In the genomic region with DNA sequence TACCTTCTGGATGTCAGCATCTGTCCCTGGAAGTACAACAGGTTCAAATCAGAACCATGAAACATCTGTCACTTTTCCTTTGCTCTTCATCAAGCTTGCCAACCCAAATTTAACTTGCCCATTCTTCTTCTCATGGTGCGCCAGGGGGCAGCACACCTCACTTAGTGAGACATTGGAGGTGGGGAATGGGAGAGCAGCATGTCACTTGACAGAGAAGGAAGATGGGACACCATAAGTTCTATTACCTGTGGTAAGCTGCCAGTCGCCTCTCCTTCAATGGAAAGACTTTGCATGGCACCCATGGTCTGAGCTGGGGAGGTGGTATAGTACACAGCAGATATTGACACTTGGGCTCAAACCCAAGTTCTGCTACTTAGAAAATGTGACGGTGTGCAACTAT, we compare ENCODE assay signal across 9 cellular contexts. TPM values are rescaled to one million over a fixed set of nuclear protein-coding genes. Genes with fewer than 3 reads are reported as not detected.
DNase-seq lines count a peak whose midpoint lies in the region; ATAC-seq, FAIRE-seq and TF ChIP-seq lines count a peak whose summit lies in the region.
"Had no signal": no experiment of that assay in that cellular context is flagged by ENCODE, and none has a peak within 500 bp of the region (broad histone marks: within the 10 kb centered on the region; RNA-seq: fewer than 3 reads in every experiment).

No MANE protein-coding gene starts in this region.

- peak; percentile 30 for DNase-seq in stimulated activated CD4-positive, alpha-beta T cell treated with anti-CD3 and anti-CD28 coated beads, Interleukin-15, amount 100 ng/mL, for 24 hours
- no peak for DNase-seq in stimulated activated CD4-positive, alpha-beta T cell treated with anti-CD3 and anti-CD28 coated beads, Interleukin-4, amount 100 ng/mL, for 24 hours
- DNase-seq in NCI-H748 treated with DMSO at 0.1 percent for 48 hours (lab: John Stamatoyannopoulos, UW) (peak; percentile 7), erythroblast (lab: John Stamatoyannopoulos, UW) (peak; percentile 45 to 58), urothelium cell line (ENCODE audit: low spot score) (peak; percentile 43), kidney (no peak), caudate nucleus (lab: John Stamatoyannopoulos, UW) (no peak)

- no peak overlapping the region for H3K9ac ChIP-seq in kidney (ENCODE audit: low read length in 2 of 2)

- TF ChIP-seq POLR2A in erythroblast (IDR thresholded peaks at IDR 0.05; ENCODE audit: low read length), result no peak

- peaks cover 0 to 14% of the 10 kb centered on the region in 2 donors for H3K4me1 ChIP-seq in kidney (ENCODE audit: control insufficient read depth in 1 of 2, insufficient read depth in 1 of 2, low read depth in 1 of 2, low read length in 2 of 2)

- intact Hi-C loops in kidney (cut with DNase I), result no loop called here

- ATAC-seq in HG03025 (IDR thresholded peaks at IDR 0.05; ENCODE audit: low FRiP score, unreplicated experiment), result no peak

- no peak for TF ChIP-seq CTCF in kidney (IDR thresholded peaks at IDR 0.05; ENCODE audit: borderline replicate concordance, extremely low read depth, insufficient read depth)

- H3K36me3 ChIP-seq in kidney (ENCODE audit: control insufficient read depth in 1 of 2, insufficient read depth in 2 of 2, low read length in 2 of 2), result no peaks in the 10 kb centered on the region
- H3K36me3 ChIP-seq: tibial artery had no signal

- H3K27ac ChIP-seq in kidney (ENCODE audit: low read depth in 2 of 2, low read length in 2 of 2) (no peak overlapping the region), caudate nucleus (ENCODE audit: low read depth, low read length) (no peak overlapping the region)
- H3K27ac ChIP-seq: tibial artery had no signal

- no peak overlapping the region for H3K4me3 ChIP-seq in kidney (ENCODE audit: low read length in 2 of 2)
- H3K4me3 ChIP-seq: tibial artery had no signal

- H3K9me3 ChIP-seq in kidney (ENCODE audit: control insufficient read depth in 1 of 2, low read length in 2 of 2), result no peaks in the 10 kb centered on the region
- H3K9me3 ChIP-seq: tibial artery had no signal

- FAIRE-seq in urothelium cell line (lab: Jason Lieb, UNC) (peak; percentile 62), kidney (lab: Jason Lieb, UNC) (no peak)

RNA-seq across cellular contexts. Expression of gene SCN5A, which starts 2.9 kb away (rescaled TPM):
- total RNA-seq in kidney, result 0.72 TPM
- 0.06 TPM for polyA plus RNA-seq in kidney (ENCODE audit: insufficient read depth, low read depth, low replicate concordance)

Comparison
In these comparisons a context has a peak if more than half of its experiments do, and no peak if none do; other contexts are left out.
1. DNase-seq: peak in stimulated activated CD4-positive, alpha-beta T cell treated with anti-CD3 and anti-CD28 coated beads, Interleukin-15, amount 100 ng/mL, for 24 hours (single experiment), NCI-H748 treated with DMSO at 0.1 percent for 48 hours (single experiment), erythroblast (2 of 2) and urothelium cell line (single experiment); none in stimulated activated CD4-positive, alpha-beta T cell treated with anti-CD3 and anti-CD28 coated beads, Interleukin-4, amount 100 ng/mL, for 24 hours (single experiment), kidney (single experiment) and caudate nucleus (0 of 61).